26 cellular contexts compared by ENCODE assay signal in genomic region chr7:114180556-114181266, GRCh38.
"Had no signal": no experiment of that assay in that cellular context is flagged by ENCODE, and none has a peak within 500 bp of the region (broad histone marks: within the 10 kb centered on the region; RNA-seq: fewer than 3 reads in every experiment).

No MANE protein-coding gene starts in this region.

- DNase-seq: activated CD4-positive, alpha-beta T cell treated with anti-CD3 and anti-CD28 coated beads for 36 hours; activated CD4-positive, alpha-beta T cell treated with anti-CD3 and anti-CD28 coated beads, Interleukin-2, amount 10 ng/mL, durations not matched to agents 7 days and 5 days; activated CD4-positive, alpha-beta T cell treated with anti-CD3 and anti-CD28 coated beads, Interleukin-2, amount 50 U/mL, for 48 hours; activated CD4-positive, CD25-positive, alpha-beta regulatory T cell; activated CD4-positive, CD25-positive, alpha-beta regulatory T cell treated with anti-CD3 and anti-CD28 coated beads, Interleukin-2, amount 50 U/mL, for 72 hours; activated CD8-positive, alpha-beta memory T cell treated with anti-CD3 and anti-CD28 coated beads for 24 hours; activated CD8-positive, alpha-beta T cell treated with anti-CD3 and anti-CD28 coated beads for 36 hours; activated effector memory CD4-positive, alpha-beta T cell treated with Interleukin-2 at 50 U/mL for 16 hours; activated gamma-delta T cell treated with Interleukin-2 at 50 U/mL for 16 hours; activated naive CD4-positive, alpha-beta T cell treated with anti-CD3 and anti-CD28 coated beads, Interleukin-2, amount 50 U/mL, for 16 hours; activated naive CD4-positive, alpha-beta T cell treated with Interleukin-2 at 50 U/mL for 16 hours; activated T-cell treated with anti-CD3 and anti-CD28 coated beads, Interleukin-2, amount 50 U/mL, for 4 hours; amniotic stem cell; anterior cingulate cortex; brain microvascular endothelial cell; dorsolateral prefrontal cortex; effector memory CD4-positive, alpha-beta T cell; endodermal cell; head of caudate nucleus; hypothalamus had no signal

- ATAC-seq: activated CD4-positive, alpha-beta T cell treated with anti-CD3 and anti-CD28 coated beads for 36 hours; activated CD8-positive, alpha-beta T cell treated with anti-CD3 and anti-CD28 coated beads for 36 hours; activated T-cell treated with anti-CD3 and anti-CD28 coated beads, Interleukin-2, amount 50 U/mL, for 4 hours; activated T-helper 17 cell treated with anti-CD3 and anti-CD28 coated beads, Interleukin-2, amount 50 U/mL, for 72 hours; esophagus mucosa had no signal

- H3K27ac ChIP-seq: brain microvascular endothelial cell, coronary artery, dorsolateral prefrontal cortex had no signal

- FAIRE-seq: astrocyte, bronchial epithelial cell, frontal cortex had no signal

- H3K4me3 ChIP-seq: coronary artery, dorsolateral prefrontal cortex had no signal
